In genomic region chr4:183017962-183018361, GRCh38 we compare ENCODE assay signal across 1 cellular context.
TF ChIP-seq lines count a peak whose summit lies in the region.

No MANE protein-coding gene starts in this region.

TF ChIP-seq in HepG2, 621 proteins besides CTCF, POLR2A, EP300 and RAD21:
- no peak for TF ChIP-seq ZGPAT (CRISPR knock-in tag; IDR thresholded peaks at IDR 0.05)
- peak; percentile 99 for TF ChIP-seq ATF7 (IDR thresholded peaks at IDR 0.05)
- no peak for TF ChIP-seq ATF7 (CRISPR knock-in tag; IDR thresholded peaks at IDR 0.05)
- peak; percentile 92 for TF ChIP-seq CREB1 (IDR thresholded peaks at IDR 0.05)
- no peak for TF ChIP-seq CREB1 (CRISPR knock-in tag; IDR thresholded peaks at IDR 0.05)
- no peak for TF ChIP-seq ZNF580 (CRISPR knock-in tag; IDR thresholded peaks at IDR 0.05; ENCODE audit: borderline replicate concordance, low read depth)
- TF ChIP-seq MIXL1 (CRISPR knock-in tag; IDR thresholded peaks at IDR 0.05) = no peak
